ENCODE assay signal across 17 cellular contexts in the genomic region with DNA sequence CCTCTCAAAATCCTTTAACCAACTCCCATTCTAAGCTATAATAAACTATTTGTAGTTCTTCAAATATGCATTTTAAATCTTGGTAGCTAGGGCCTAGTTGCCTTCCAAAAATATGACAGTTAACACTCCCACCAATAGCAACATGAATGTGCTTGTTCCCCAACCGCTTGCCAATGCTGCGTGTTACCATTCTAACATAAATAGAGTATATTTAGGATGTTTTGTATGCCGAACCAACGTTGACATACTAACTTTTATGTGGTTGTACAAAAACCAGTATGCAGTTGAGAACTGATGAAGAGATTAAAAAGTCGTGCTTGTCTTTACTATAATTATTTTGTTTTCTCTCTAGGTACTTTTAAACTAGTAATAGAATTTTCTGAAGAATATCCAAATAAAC. TPM values are rescaled to one million over a fixed set of nuclear protein-coding genes. Genes with fewer than 3 reads are reported as not detected.
DNase-seq lines count a peak whose midpoint lies in the region; ATAC-seq, FAIRE-seq and TF ChIP-seq lines count a peak whose summit lies in the region.
"Had no signal": no experiment of that assay in that cellular context is flagged by ENCODE, and none has a peak within 500 bp of the region (broad histone marks: within the 10 kb centered on the region; RNA-seq: fewer than 3 reads in every experiment).

No MANE protein-coding gene starts in this region.

- H3K27me3 ChIP-seq in DND-41 (ENCODE audit: insufficient read depth, low read length, poor library complexity): no peaks in the 10 kb centered on the region

- H3K9ac ChIP-seq in DND-41 (ENCODE audit: low read depth, low read length): no peak overlapping the region

- no peak overlapping the region for H3K27ac ChIP-seq in DND-41 (ENCODE audit: low read length)

- intact Hi-C loops in activated naive CD4-positive, alpha-beta T cell treated with anti-CD3 and anti-CD28 coated beads for 36 hours (cut with micrococcal nuclease): no loop called here
- intact Hi-C loops in activated T-helper 1 cell treated with anti-CD3 and anti-CD28 coated beads, Interleukin-12 subunit alpha, Interleukin-12 subunit beta, Interleukin-2, Interleukin-4 antibody, amounts not matched to agents 30 ng/mL and 10 ng/mL and 1 ng/mL, durations not matched to agents 14 hours and 24 hours and 36 hours (cut with micrococcal nuclease): no loop called here

- H3K9me3 ChIP-seq in DND-41 (ENCODE audit: insufficient read depth, low read length, severe bottlenecking): no peaks in the 10 kb centered on the region

- H3K36me3 ChIP-seq in DND-41 (ENCODE audit: insufficient read depth, low read length): peaks cover 81% of the 10 kb centered on the region

- peak overlapping the region; percentile 24 for H3K4me3 Mint-ChIP-seq in activated naive CD4-positive, alpha-beta T cell treated with anti-CD3 and anti-CD28 coated beads for 36 hours
- no peak overlapping the region for H3K4me3 Mint-ChIP-seq in activated T-helper 1 cell treated with anti-CD3 and anti-CD28 coated beads, Interleukin-12 subunit alpha, Interleukin-12 subunit beta, Interleukin-2, Interleukin-4 antibody, amounts not matched to agents 30 ng/mL and 10 ng/mL and 1 ng/mL, durations not matched to agents 14 hours and 24 hours and 36 hours
- H3K4me3 Mint-ChIP-seq: IgD-negative memory B cell had no signal

- no peak overlapping the region for H2AFZ ChIP-seq in DND-41 (ENCODE audit: low read depth, low read length)

- no peaks in the 10 kb centered on the region for H3K4me1 ChIP-seq in DND-41 (ENCODE audit: insufficient read depth, low read length)

- no peak overlapping the region for H3K4me2 ChIP-seq in DND-41 (ENCODE audit: insufficient read depth, low read length)

- H3K36me3 Mint-ChIP-seq in activated naive CD4-positive, alpha-beta T cell treated with anti-CD3 and anti-CD28 coated beads for 36 hours (ENCODE audit: low read depth): peaks cover 39% of the 10 kb centered on the region
- H3K36me3 Mint-ChIP-seq in activated T-helper 1 cell treated with anti-CD3 and anti-CD28 coated beads, Interleukin-12 subunit alpha, Interleukin-12 subunit beta, Interleukin-2, Interleukin-4 antibody, amounts not matched to agents 30 ng/mL and 10 ng/mL and 1 ng/mL, durations not matched to agents 14 hours and 24 hours and 36 hours (ENCODE audit: low read depth): peaks cover 43% of the 10 kb centered on the region

- peak overlapping the region; percentile 51 for H3K27ac Mint-ChIP-seq in activated naive CD4-positive, alpha-beta T cell treated with anti-CD3 and anti-CD28 coated beads for 36 hours
- peak overlapping the region; percentile 48 for H3K27ac Mint-ChIP-seq in activated T-helper 1 cell treated with anti-CD3 and anti-CD28 coated beads, Interleukin-12 subunit alpha, Interleukin-12 subunit beta, Interleukin-2, Interleukin-4 antibody, amounts not matched to agents 30 ng/mL and 10 ng/mL and 1 ng/mL, durations not matched to agents 14 hours and 24 hours and 36 hours

- H3K4me1 Mint-ChIP-seq in activated naive CD4-positive, alpha-beta T cell treated with anti-CD3 and anti-CD28 coated beads for 36 hours (ENCODE audit: low read depth): peaks cover 58% of the 10 kb centered on the region
- peaks cover 48% of the 10 kb centered on the region for H3K4me1 Mint-ChIP-seq in activated T-helper 1 cell treated with anti-CD3 and anti-CD28 coated beads, Interleukin-12 subunit alpha, Interleukin-12 subunit beta, Interleukin-2, Interleukin-4 antibody, amounts not matched to agents 30 ng/mL and 10 ng/mL and 1 ng/mL, durations not matched to agents 14 hours and 24 hours and 36 hours (ENCODE audit: low read depth)

- TF ChIP-seq CTCF in DND-41 (IDR thresholded peaks at IDR 0.05; ENCODE audit: borderline replicate concordance, extremely low read depth, low read length, poor library complexity, severe bottlenecking): no peak

- H3K4me3 ChIP-seq in DND-41 (ENCODE audit: low read depth in 1 of 2, low read length in 2 of 2): no peak overlapping the region

- no peak for FAIRE-seq in HTR-8/SVneo (lab: Jason Lieb, UNC)
- FAIRE-seq: RCC 7860 had no signal

- peaks cover 64% of the 10 kb centered on the region for H3K79me2 ChIP-seq in DND-41 (ENCODE audit: insufficient read depth, low read length)

- no peaks in the 10 kb centered on the region for H3K9me3 Mint-ChIP-seq in activated naive CD4-positive, alpha-beta T cell treated with anti-CD3 and anti-CD28 coated beads for 36 hours
- H3K9me3 Mint-ChIP-seq in activated T-helper 1 cell treated with anti-CD3 and anti-CD28 coated beads, Interleukin-12 subunit alpha, Interleukin-12 subunit beta, Interleukin-2, Interleukin-4 antibody, amounts not matched to agents 30 ng/mL and 10 ng/mL and 1 ng/mL, durations not matched to agents 14 hours and 24 hours and 36 hours: no peaks in the 10 kb centered on the region
- H3K9me3 Mint-ChIP-seq: IgD-negative memory B cell had no signal

- H3K27me3 Mint-ChIP-seq in activated naive CD4-positive, alpha-beta T cell treated with anti-CD3 and anti-CD28 coated beads for 36 hours (ENCODE audit: low read depth): no peaks in the 10 kb centered on the region
- no peaks in the 10 kb centered on the region for H3K27me3 Mint-ChIP-seq in activated T-helper 1 cell treated with anti-CD3 and anti-CD28 coated beads, Interleukin-12 subunit alpha, Interleukin-12 subunit beta, Interleukin-2, Interleukin-4 antibody, amounts not matched to agents 30 ng/mL and 10 ng/mL and 1 ng/mL, durations not matched to agents 14 hours and 24 hours and 36 hours (ENCODE audit: insufficient read depth)
- H3K27me3 Mint-ChIP-seq: IgD-negative memory B cell had no signal

- ATAC-seq in DND-41 (ENCODE audit: insufficient read depth, low read depth) (peak; percentile 66; the same call in 2 of the 3 replicates), HG02938 (IDR thresholded peaks at IDR 0.05; ENCODE audit: unreplicated experiment) (no peak)

- no peak for DNase-seq in activated naive CD4-positive, alpha-beta T cell treated with anti-CD3 and anti-CD28 coated beads for 36 hours
- DNase-seq in activated naive CD4-positive, alpha-beta T cell (lab: John Stamatoyannopoulos, UW): no peak
- DNase-seq in DND-41: no peak
- no peak for DNase-seq in activated T-helper 1 cell treated with anti-CD3 and anti-CD28 coated beads, Interleukin-12 subunit alpha, Interleukin-12 subunit beta, Interleukin-2, Interleukin-4 antibody, amounts not matched to agents 30 ng/mL and 10 ng/mL and 1 ng/mL, durations not matched to agents 14 hours and 24 hours and 36 hours (ENCODE audit: low spot score)
- DNase-seq in superior temporal gyrus (ENCODE audit: extremely low spot score): peak; percentile 39
- no peak for DNase-seq in HTR-8/SVneo (ENCODE audit: insufficient read length, low spot score)
- DNase-seq: ACHN, AML-193, H7, NCI-H1105 treated with DMSO at 0.1 percent for 48 hours, NCI-H187, NCI-H345, NCI-H526 treated with DMSO at 0.1 percent for 48 hours, Right ventricle myocardium superior had no signal

- CTCF ChIA-PET in activated naive CD4-positive, alpha-beta T cell treated with anti-CD3 and anti-CD28 coated beads for 36 hours (lab: Charles Lee): no interaction called here

- peaks cover 15% of the 10 kb centered on the region for H4K20me1 ChIP-seq in DND-41 (ENCODE audit: insufficient read depth, low read length)

RNA-seq across cellular contexts. Expression of gene UBE2B, which starts 9.0 kb away (rescaled TPM):
- 100 to 1,000 TPM; 116 to 129 TPM for total RNA-seq in activated naive CD4-positive, alpha-beta T cell treated with anti-CD3 and anti-CD28 coated beads for 36 hours
- total RNA-seq in activated T-helper 1 cell treated with anti-CD3 and anti-CD28 coated beads, Interleukin-12 subunit alpha, Interleukin-12 subunit beta, Interleukin-2, Interleukin-4 antibody, amounts not matched to agents 30 ng/mL and 10 ng/mL and 1 ng/mL, durations not matched to agents 14 hours and 24 hours and 36 hours: 98.9 and 108 TPM in 2 replicates

RNA-seq across cellular contexts. Expression of gene CDKL3, which starts 13.4 kb away (rescaled TPM):
- 1 to 10 TPM; 2.4 to 3.3 TPM for total RNA-seq in activated naive CD4-positive, alpha-beta T cell treated with anti-CD3 and anti-CD28 coated beads for 36 hours
- total RNA-seq in activated T-helper 1 cell treated with anti-CD3 and anti-CD28 coated beads, Interleukin-12 subunit alpha, Interleukin-12 subunit beta, Interleukin-2, Interleukin-4 antibody, amounts not matched to agents 30 ng/mL and 10 ng/mL and 1 ng/mL, durations not matched to agents 14 hours and 24 hours and 36 hours: 0.67 and 1.5 TPM in 2 replicates

RNA-seq across cellular contexts. Expression of gene CDKN2AIPNL, which starts 31.3 kb away (rescaled TPM):
- 10 to 100 TPM; 31.1 to 31.5 TPM for total RNA-seq in activated naive CD4-positive, alpha-beta T cell treated with anti-CD3 and anti-CD28 coated beads for 36 hours
- total RNA-seq in activated T-helper 1 cell treated with anti-CD3 and anti-CD28 coated beads, Interleukin-12 subunit alpha, Interleukin-12 subunit beta, Interleukin-2, Interleukin-4 antibody, amounts not matched to agents 30 ng/mL and 10 ng/mL and 1 ng/mL, durations not matched to agents 14 hours and 24 hours and 36 hours: 33.6 and 35.6 TPM in 2 replicates
